In the genomic region with DNA sequence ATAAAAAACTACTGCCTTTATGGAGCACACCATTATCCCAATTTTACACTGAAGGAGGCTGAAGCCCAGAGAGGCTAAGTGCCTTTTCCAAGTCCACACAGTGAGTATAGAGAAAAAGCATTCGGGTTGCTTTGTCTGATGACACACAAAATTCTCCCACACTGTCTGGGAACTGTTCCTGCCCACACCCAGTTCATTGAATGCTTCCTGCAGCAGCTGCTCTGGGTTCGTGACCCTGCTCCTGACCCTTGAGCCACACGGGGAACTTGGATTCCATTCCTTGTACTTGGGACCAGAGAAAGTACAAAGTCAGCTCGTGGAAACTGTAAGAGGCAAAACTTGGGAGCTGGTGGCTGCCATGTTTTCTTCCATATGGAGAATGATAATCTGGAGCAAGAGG, we compare ENCODE assay signal across 15 cellular contexts. TPM values are rescaled to one million over a fixed set of nuclear protein-coding genes. Genes with fewer than 3 reads are reported as not detected.
A peak's percentile ranks its signal among the peaks of the same experiment; 100 is the strongest.
DNase-seq lines count a peak whose midpoint lies in the region; TF ChIP-seq lines count a peak whose summit lies in the region.
"Had no signal": no experiment of that assay in that cellular context is flagged by ENCODE, and none has a peak within 500 bp of the region (broad histone marks: within the 10 kb centered on the region; RNA-seq: fewer than 3 reads in every experiment).

No MANE protein-coding gene starts in this region.

- peak overlapping the region; percentile 68 for H3K4me2 ChIP-seq in BLaER1
- no peak overlapping the region for H3K4me2 ChIP-seq in neuronal stem cell (ENCODE audit: insufficient read depth, low read length, poor library complexity, severe bottlenecking)

- H3K18ac ChIP-seq in neuronal stem cell (ENCODE audit: low read length): no peak overlapping the region

- H3K9ac ChIP-seq in BLaER1: no peak overlapping the region
- no peak overlapping the region for H3K9ac ChIP-seq in neuronal stem cell (ENCODE audit: low read depth, low read length, poor library complexity)

- H3K27ac ChIP-seq in BLaER1 (peak overlapping the region; percentile 74), neuronal stem cell (replicated peaks; ENCODE audit: low read length) (no peak overlapping the region)

- no peak overlapping the region for H2BK5ac ChIP-seq in neuronal stem cell (ENCODE audit: low read length)

- H3K27me3 ChIP-seq in BLaER1: no peaks in the 10 kb centered on the region
- H3K27me3 ChIP-seq in neuronal stem cell (ENCODE audit: control insufficient read depth in 3 of 3, insufficient read depth in 3 of 3, low read depth in 1 of 3, low read length in 3 of 3): no peaks in the 10 kb centered on the region

- no peak overlapping the region for H4K91ac ChIP-seq in neuronal stem cell (ENCODE audit: low read depth, low read length, poor library complexity)

- H2BK15ac ChIP-seq in neuronal stem cell (ENCODE audit: low read length): no peak overlapping the region

- H3K36me3 ChIP-seq in BLaER1: no peaks in the 10 kb centered on the region
- H3K36me3 ChIP-seq in neuronal stem cell (replicated peaks in 1 of 2; ENCODE audit: control insufficient read depth in 2 of 2, insufficient read depth in 2 of 2, low read length in 2 of 2): no peaks in the 10 kb centered on the region

- no peak overlapping the region for H2BK12ac ChIP-seq in neuronal stem cell (ENCODE audit: low read length)

- no peak overlapping the region for H3K23ac ChIP-seq in neuronal stem cell (ENCODE audit: low read depth, low read length, poor library complexity)

- H3K4me3 ChIP-seq in BLaER1: no peak overlapping the region
- H3K4me3 ChIP-seq in fibroblast of pulmonary artery (replicated peaks; ENCODE audit: low read depth, low read length): no peak overlapping the region
- H3K4me3 ChIP-seq in neuronal stem cell (ENCODE audit: low read length in 2 of 2): no peak overlapping the region

- H4K8ac ChIP-seq in neuronal stem cell (ENCODE audit: low read depth, low read length): no peak overlapping the region

- no peak overlapping the region for H3K4ac ChIP-seq in neuronal stem cell (ENCODE audit: low read length)

- DNase-seq in M059J (ENCODE audit: low read depth) (peak; percentile 51), fibroblast of pulmonary artery (ENCODE audit: low read depth) (peak; percentile 12), neuronal stem cell (ENCODE audit: low spot score) (no peak), DMS 273 (lab: John Stamatoyannopoulos, UW; ENCODE audit: unreplicated experiment) (no peak)
- no peak for DNase-seq in activated CD4-positive, alpha-beta T cell treated with anti-CD3 and anti-CD28 coated beads, Interleukin-2, amount 50 U/mL, for 48 hours
- no peak for DNase-seq in activated CD4-positive, alpha-beta T cell treated with anti-CD3 and anti-CD28 coated beads, Interleukin-2, amount 50 U/mL, for 4 hours
- DNase-seq in effector CD8-positive, alpha-beta T cell (lab: John Stamatoyannopoulos, UW): no peak
- DNase-seq: activated CD8-positive, alpha-beta T cell treated with anti-CD3 and anti-CD28 coated beads, Interleukin-2, amount 10 ng/mL, durations not matched to agents 7 days and 5 days; cerebellar nuclear complex; KBM-7; NCI-H1092; NCI-H524; stimulated activated CD4-positive, alpha-beta T cell treated with anti-CD3 and anti-CD28 coated beads, Interleukin-2, amount 100 ng/mL, for 48 hours; substantia nigra had no signal

- no peak overlapping the region for H3K14ac ChIP-seq in neuronal stem cell (ENCODE audit: low read length)

- no peak for TF ChIP-seq CTCF in fibroblast of pulmonary artery (IDR thresholded peaks at IDR 0.05; ENCODE audit: low read length, missing control alignments)

- H3K9me3 ChIP-seq in BLaER1: peaks cover 4% of the 10 kb centered on the region; the same call in 1 of the 2 replicates
- H3K9me3 ChIP-seq in neuronal stem cell (replicated peaks in 1 of 2; ENCODE audit: control insufficient read depth in 2 of 2, insufficient read depth in 1 of 2, low read depth in 1 of 2, low read length in 2 of 2): peaks cover 0 to 3% of the 10 kb centered on the region in 2 donors

- no peak overlapping the region for H2BK120ac ChIP-seq in neuronal stem cell (ENCODE audit: low read depth, low read length)

- H3K4me1 ChIP-seq in BLaER1 (peaks cover 97% of the 10 kb centered on the region), neuronal stem cell (ENCODE audit: control insufficient read depth in 2 of 2, insufficient read depth in 1 of 2, low read depth in 1 of 2, low read length in 2 of 2) (peaks cover 8 to 9% of the 10 kb centered on the region in 2 donors)

- H4K20me1 ChIP-seq in BLaER1: no peaks in the 10 kb centered on the region

- H3K79me1 ChIP-seq in neuronal stem cell (ENCODE audit: low read depth, low read length): no peaks in the 10 kb centered on the region

- H2AK5ac ChIP-seq in neuronal stem cell (ENCODE audit: low read depth, low read length): no peak overlapping the region

- H2AFZ ChIP-seq in neuronal stem cell (ENCODE audit: low read length): peak overlapping the region; percentile 66

- WGBS in neuronal stem cell (ENCODE audit: extremely low coverage in 2 of 2, insufficient read length in 2 of 2, insufficient replicate concordance in 1 of 2), 2 donors: no CpG with 5 or more reads among the region's 4 CpGs

RNA-seq across cellular contexts. Expression of a gene that starts 57.9 kb away (rescaled TPM):
- total RNA-seq in M059J (2014; rRNA removed; shearing (Covaris generic)): 6.9 and 21.4 TPM in 2 replicates
- polyA plus RNA-seq in neuronal stem cell (2013, experiment 1 of 2): 12.3 TPM
- polyA plus RNA-seq in neuronal stem cell (2013, experiment 2 of 2): 13.3 TPM

Comparison
In these comparisons a context has a peak if more than half of its experiments do, and no peak if none do; other contexts are left out.
1. DNase-seq: peak in M059J (single experiment) and fibroblast of pulmonary artery (single experiment); none in neuronal stem cell (single experiment), activated CD4-positive, alpha-beta T cell treated with anti-CD3 and anti-CD28 coated beads, Interleukin-2, amount 50 U/mL, for 48 hours (0 of 2), DMS 273 (single experiment), activated CD4-positive, alpha-beta T cell treated with anti-CD3 and anti-CD28 coated beads, Interleukin-2, amount 50 U/mL, for 4 hours (0 of 2) and effector CD8-positive, alpha-beta T cell (single experiment).